8 cellular contexts compared by ENCODE assay signal in the genomic region with DNA sequence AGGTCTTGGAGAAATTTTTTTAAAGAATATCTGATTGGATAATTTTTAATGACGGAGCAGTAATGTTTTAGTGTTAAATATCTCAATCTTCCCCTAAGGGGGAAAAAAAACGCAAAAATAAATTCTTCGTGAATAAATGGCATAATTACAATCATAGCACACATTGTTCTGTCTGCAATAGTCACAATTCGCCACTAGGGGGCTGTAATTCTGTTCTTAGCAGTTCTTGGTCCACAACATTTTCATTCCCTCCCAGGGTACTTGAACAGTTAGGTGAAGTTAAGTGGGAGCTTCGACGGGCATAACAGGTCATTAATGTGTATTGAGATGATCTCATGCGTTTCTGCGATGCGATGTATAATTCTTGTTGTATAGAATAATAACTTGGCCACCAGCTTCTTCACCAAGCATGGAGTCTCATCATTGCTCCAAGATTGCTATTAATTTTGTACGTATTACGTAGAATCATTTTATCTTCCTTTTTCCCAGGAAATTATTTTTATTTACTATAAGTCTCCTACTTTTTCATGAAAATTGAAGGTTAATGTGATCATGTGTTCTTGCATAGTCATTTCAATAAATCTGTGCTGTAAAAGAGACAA.
DNase-seq lines count a peak whose midpoint lies in the region; ATAC-seq, FAIRE-seq and TF ChIP-seq lines count a peak whose summit lies in the region.

No MANE protein-coding gene starts in this region.

- FAIRE-seq in HTR-8/SVneo (lab: Jason Lieb, UNC) = no peak

- ATAC-seq in SK-N-SH treated with all-trans-retinoic acid at 6 μM for 48 hours = peak; percentile 76

- DNase-seq in SIG-M5 treated with dmso at 0.1 percent for 504 hours (lab: John Stamatoyannopoulos, UW; ENCODE audit: unreplicated experiment) (peak; percentile 17), SIG-M5 (lab: John Stamatoyannopoulos, UW) (no peak), GM19238 (ENCODE audit: insufficient read length, low spot score) (peak; percentile 5), HTR-8/SVneo (ENCODE audit: insufficient read length, low spot score) (peak; percentile 1), fibroblast of the conjunctiva (ENCODE audit: low read depth) (peak; percentile 33), retina (peak; percentile 36), NK-92 (lab: John Stamatoyannopoulos, UW; ENCODE audit: unreplicated experiment) (no peak)

TF ChIP-seq in SK-N-SH treated with all-trans-retinoic acid at 6 μM for 48 hours, 23 proteins besides CTCF, POLR2A, EP300 and RAD21:
- TF ChIP-seq, protein P1, sequence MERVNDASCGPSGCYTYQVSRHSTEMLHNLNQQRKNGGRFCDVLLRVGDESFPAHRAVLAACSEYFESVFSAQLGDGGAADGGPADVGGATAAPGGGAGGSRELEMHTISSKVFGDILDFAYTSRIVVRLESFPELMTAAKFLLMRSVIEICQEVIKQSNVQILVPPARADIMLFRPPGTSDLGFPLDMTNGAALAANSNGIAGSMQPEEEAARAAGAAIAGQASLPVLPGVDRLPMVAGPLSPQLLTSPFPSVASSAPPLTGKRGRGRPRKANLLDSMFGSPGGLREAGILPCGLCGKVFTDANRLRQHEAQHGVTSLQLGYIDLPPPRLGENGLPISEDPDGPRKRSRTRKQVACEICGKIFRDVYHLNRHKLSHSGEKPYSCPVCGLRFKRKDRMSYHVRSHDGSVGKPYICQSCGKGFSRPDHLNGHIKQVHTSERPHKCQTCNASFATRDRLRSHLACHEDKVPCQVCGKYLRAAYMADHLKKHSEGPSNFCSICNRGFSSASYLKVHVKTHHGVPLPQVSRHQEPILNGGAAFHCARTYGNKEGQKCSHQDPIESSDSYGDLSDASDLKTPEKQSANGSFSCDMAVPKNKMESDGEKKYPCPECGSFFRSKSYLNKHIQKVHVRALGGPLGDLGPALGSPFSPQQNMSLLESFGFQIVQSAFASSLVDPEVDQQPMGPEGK (CRISPR knock-in tag; IDR thresholded peaks at IDR 0.05; ENCODE audit: borderline replicate concordance) = no peak

Comparison
In these comparisons a context has a peak if more than half of its experiments do, and no peak if none do; other contexts are left out.
1. DNase-seq: peak in SIG-M5 treated with dmso at 0.1 percent for 504 hours (single experiment), GM19238 (single experiment), HTR-8/SVneo (single experiment), fibroblast of the conjunctiva (single experiment) and retina (single experiment); none in SIG-M5 (single experiment) and NK-92 (single experiment).